10 cellular contexts compared by ENCODE assay signal in the genomic region with DNA sequence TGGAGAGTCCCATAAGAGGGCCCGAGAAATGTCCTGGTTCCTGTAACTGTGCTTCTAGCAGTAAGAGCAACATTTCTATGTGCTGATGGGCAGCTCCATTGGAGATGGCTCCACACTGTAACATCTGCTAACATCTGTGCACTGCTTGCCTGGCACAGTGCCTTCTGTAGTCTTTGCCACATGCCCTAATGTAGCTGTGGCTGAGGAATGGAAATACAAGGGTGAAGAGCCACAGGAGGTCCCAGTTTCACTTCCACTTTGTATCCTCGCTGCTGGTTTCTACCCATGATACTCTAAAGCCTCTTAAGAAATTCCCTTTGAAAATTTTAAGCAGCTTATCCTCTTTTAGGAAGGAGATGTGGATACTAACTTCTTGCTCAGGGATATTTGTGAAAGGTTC.
DNase-seq lines count a peak whose midpoint lies in the region; ATAC-seq, FAIRE-seq and TF ChIP-seq lines count a peak whose summit lies in the region.
"Had no signal": no experiment of that assay in that cellular context is flagged by ENCODE, and none has a peak within 500 bp of the region (broad histone marks: within the 10 kb centered on the region; RNA-seq: fewer than 3 reads in every experiment).

No MANE protein-coding gene starts in this region.

- 100% methylated on average over 2 of the region's 2 CpGs for WGBS in SK-N-SH (ENCODE audit: low lambda C conversion rate)
- WGBS in small intestine, 3 donors = 53 to 66% (median 64%) methylated on average over 2 of the region's 2 CpGs

- no peak for TF ChIP-seq RAD21 in SK-N-SH (IDR thresholded peaks at IDR 0.05; ENCODE audit: low read length)

- H3K4me3 ChIP-seq in SK-N-SH (ENCODE audit: low read depth in 2 of 2, low read length in 1 of 2) = no peak overlapping the region
- no peak overlapping the region for H3K4me3 ChIP-seq in small intestine (ENCODE audit: low read depth in 1 of 2, low read length in 2 of 2)

- H3K36me3 ChIP-seq in SK-N-SH (replicated peaks in 1 of 2; ENCODE audit: control insufficient read depth in 1 of 2, insufficient read depth in 2 of 2, low read length in 1 of 2) (no peaks in the 10 kb centered on the region), small intestine (ENCODE audit: control insufficient read depth in 2 of 2, insufficient read depth in 2 of 2, low read length in 2 of 2) (no peaks in the 10 kb centered on the region)

- peaks cover 4% of the 10 kb centered on the region for H3F3A ChIP-seq in SK-N-SH (replicated peaks; ENCODE audit: insufficient read depth)

- DNase-seq in SK-N-SH = peak; percentile 2
- peak; percentile 97 for DNase-seq in RPMI8226
- peak; percentile 5 for DNase-seq in small intestine
- no peak for DNase-seq in NCI-H2196 (lab: John Stamatoyannopoulos, UW; ENCODE audit: unreplicated experiment)
- DNase-seq in HuH-7.5 (ENCODE audit: low spot score) = no peak
- DNase-seq: NCI-H2081 had no signal

- no peak for FAIRE-seq in small intestine (lab: Jason Lieb, UNC)

- H3K4me2 ChIP-seq in SK-N-SH = no peak overlapping the region

- no peaks in the 10 kb centered on the region for H3K9me3 ChIP-seq in SK-N-SH
- H3K9me3 ChIP-seq in small intestine (ENCODE audit: control insufficient read depth, low read depth) = no peaks in the 10 kb centered on the region

- H3K9ac ChIP-seq in SK-N-SH = no peak overlapping the region
- H3K9ac ChIP-seq: parathyroid adenoma had no signal

- no peaks in the 10 kb centered on the region for H3K79me2 ChIP-seq in SK-N-SH (ENCODE audit: insufficient read depth)
- H3K79me2 ChIP-seq: parathyroid adenoma had no signal

- H3K4me1 ChIP-seq in SK-N-SH (ENCODE audit: control insufficient read depth in 1 of 2, insufficient read depth in 2 of 2, low read depth in 1 of 2, low read length in 1 of 2) (peaks cover 0 to 13% of the 10 kb centered on the region in 2 experiments; a peak in 2 of 4 replicates), small intestine (ENCODE audit: control insufficient read depth in 2 of 2, insufficient read depth in 1 of 2, low read depth in 1 of 2, low read length in 1 of 2) (no peaks in the 10 kb centered on the region)
- H3K4me1 ChIP-seq: parathyroid adenoma had no signal

- TF ChIP-seq CTCF in SK-N-SH (IDR thresholded peaks at IDR 0.05) = no peak

- H2AFZ ChIP-seq in SK-N-SH (ENCODE audit: low read depth) = no peak overlapping the region
- H2AFZ ChIP-seq: parathyroid adenoma had no signal

- no peaks in the 10 kb centered on the region for H3K27me3 ChIP-seq in SK-N-SH (ENCODE audit: insufficient read depth)
- no peaks in the 10 kb centered on the region for H3K27me3 ChIP-seq in small intestine (ENCODE audit: control insufficient read depth in 2 of 2, insufficient read depth in 2 of 2, low read length in 2 of 2)

- H3K9me2 ChIP-seq in SK-N-SH = no peaks in the 10 kb centered on the region

- no peaks in the 10 kb centered on the region for H4K20me1 ChIP-seq in SK-N-SH (ENCODE audit: insufficient read depth)

- TF ChIP-seq EP300 in SK-N-SH (IDR thresholded peaks at IDR 0.05; ENCODE audit: borderline replicate concordance in 1 of 2, low read depth in 1 of 2, low read length in 1 of 2) = no peak

- H3K27ac ChIP-seq in SK-N-SH (ENCODE audit: low read depth in 2 of 2, low read length in 1 of 2) (no peak overlapping the region), small intestine (ENCODE audit: low read depth in 1 of 2, low read length in 1 of 2) (no peak overlapping the region)
- H3K27ac ChIP-seq: parathyroid adenoma had no signal

- POLR2A ChIA-PET in SK-N-SH (lab: Yijun Ruan, JAX) = no interaction called here

- ATAC-seq in SK-N-SH treated with all-trans-retinoic acid at 6 μM for 48 hours (no peak), HG02870 (IDR thresholded peaks at IDR 0.05; ENCODE audit: unreplicated experiment) (peak; percentile 90), HG02938 (IDR thresholded peaks at IDR 0.05; ENCODE audit: unreplicated experiment) (no peak)

- CTCF ChIA-PET in SK-N-SH (lab: Yijun Ruan, JAX) = interaction anchor here (1.3 kb wide), 1 partner anchor 283 kb away, joined by 5 read pairs; no protein-coding TSS in a partner anchor

TF ChIP-seq in SK-N-SH, 30 proteins besides CTCF, POLR2A, EP300 and RAD21:
- no peak for TF ChIP-seq NRF1 (IDR thresholded peaks at IDR 0.05; ENCODE audit: low read depth, low read length)
- no peak for TF ChIP-seq MEF2A (IDR thresholded peaks at IDR 0.05; ENCODE audit: borderline replicate concordance, low read depth)
- TF ChIP-seq, protein P1, sequence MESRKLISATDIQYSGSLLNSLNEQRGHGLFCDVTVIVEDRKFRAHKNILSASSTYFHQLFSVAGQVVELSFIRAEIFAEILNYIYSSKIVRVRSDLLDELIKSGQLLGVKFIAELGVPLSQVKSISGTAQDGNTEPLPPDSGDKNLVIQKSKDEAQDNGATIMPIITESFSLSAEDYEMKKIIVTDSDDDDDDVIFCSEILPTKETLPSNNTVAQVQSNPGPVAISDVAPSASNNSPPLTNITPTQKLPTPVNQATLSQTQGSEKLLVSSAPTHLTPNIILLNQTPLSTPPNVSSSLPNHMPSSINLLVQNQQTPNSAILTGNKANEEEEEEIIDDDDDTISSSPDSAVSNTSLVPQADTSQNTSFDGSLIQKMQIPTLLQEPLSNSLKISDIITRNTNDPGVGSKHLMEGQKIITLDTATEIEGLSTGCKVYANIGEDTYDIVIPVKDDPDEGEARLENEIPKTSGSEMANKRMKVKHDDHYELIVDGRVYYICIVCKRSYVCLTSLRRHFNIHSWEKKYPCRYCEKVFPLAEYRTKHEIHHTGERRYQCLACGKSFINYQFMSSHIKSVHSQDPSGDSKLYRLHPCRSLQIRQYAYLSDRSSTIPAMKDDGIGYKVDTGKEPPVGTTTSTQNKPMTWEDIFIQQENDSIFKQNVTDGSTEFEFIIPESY (IDR thresholded peaks at IDR 0.05; ENCODE audit: borderline replicate concordance, low read depth) = no peak
- no peak for TF ChIP-seq YY1 (IDR thresholded peaks at IDR 0.05; ENCODE audit: low read depth)

TF ChIP-seq in SK-N-SH treated with all-trans-retinoic acid at 6 μM for 48 hours, 23 proteins besides CTCF, POLR2A, EP300 and RAD21:
- TF ChIP-seq, protein P2, sequence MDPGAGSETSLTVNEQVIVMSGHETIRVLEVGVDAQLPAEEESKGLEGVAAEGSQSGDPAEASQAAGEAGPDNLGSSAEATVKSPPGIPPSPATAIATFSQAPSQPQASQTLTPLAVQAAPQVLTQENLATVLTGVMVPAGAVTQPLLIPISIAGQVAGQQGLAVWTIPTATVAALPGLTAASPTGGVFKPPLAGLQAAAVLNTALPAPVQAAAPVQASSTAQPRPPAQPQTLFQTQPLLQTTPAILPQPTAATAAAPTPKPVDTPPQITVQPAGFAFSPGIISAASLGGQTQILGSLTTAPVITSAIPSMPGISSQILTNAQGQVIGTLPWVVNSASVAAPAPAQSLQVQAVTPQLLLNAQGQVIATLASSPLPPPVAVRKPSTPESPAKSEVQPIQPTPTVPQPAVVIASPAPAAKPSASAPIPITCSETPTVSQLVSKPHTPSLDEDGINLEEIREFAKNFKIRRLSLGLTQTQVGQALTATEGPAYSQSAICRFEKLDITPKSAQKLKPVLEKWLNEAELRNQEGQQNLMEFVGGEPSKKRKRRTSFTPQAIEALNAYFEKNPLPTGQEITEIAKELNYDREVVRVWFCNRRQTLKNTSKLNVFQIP (CRISPR knock-in tag; IDR thresholded peaks at IDR 0.05; ENCODE audit: borderline replicate concordance, low read depth) = no peak
- no peak for TF ChIP-seq RARB (CRISPR knock-in tag; IDR thresholded peaks at IDR 0.05)
- TF ChIP-seq TOX (CRISPR knock-in tag; IDR thresholded peaks at IDR 0.05; ENCODE audit: borderline replicate concordance) = no peak
- no peak for TF ChIP-seq ZNF565 (CRISPR knock-in tag; conservative IDR thresholded peaks at IDR 0.05; ENCODE audit: low read depth)
- no peak for TF ChIP-seq OSR1 (CRISPR knock-in tag; IDR thresholded peaks at IDR 0.05)
- TF ChIP-seq ZFP3 (CRISPR knock-in tag; IDR thresholded peaks at IDR 0.05) = no peak
TF ChIP-seq in SK-N-SH treated with all-trans-retinoic acid at 6 μM for 48 hours: peak in this region for 0.

Comparison
In these comparisons a context has a peak if more than half of its experiments do, and no peak if none do; other contexts are left out.
1. DNase-seq: peak in SK-N-SH (single experiment), RPMI8226 (single experiment) and small intestine (single experiment); none in NCI-H2196 (single experiment) and HuH-7.5 (single experiment).